Comparison of ENCODE assay signal across 10 cellular contexts in the genomic region with DNA sequence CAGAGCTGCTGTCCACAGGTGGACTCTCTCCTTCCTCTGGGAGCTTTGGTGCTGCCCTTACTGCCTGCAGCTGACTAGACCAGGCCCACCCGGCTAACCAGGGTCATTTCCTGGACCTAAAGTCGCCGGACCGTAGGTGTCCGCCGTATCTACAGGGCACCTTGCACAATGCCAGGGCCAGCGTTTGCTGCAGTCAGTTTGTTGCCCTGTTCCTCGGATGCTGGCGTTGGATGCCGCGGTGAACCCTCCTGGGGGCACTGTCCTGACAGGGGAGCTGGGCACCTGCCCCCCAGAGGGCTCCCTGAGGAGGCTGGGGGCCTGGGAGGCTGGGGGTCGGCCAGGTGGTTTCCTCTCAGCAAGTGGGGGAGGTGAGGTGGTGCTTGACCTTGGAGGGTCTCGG.
A peak's percentile ranks its signal among the peaks of the same experiment; 100 is the strongest.
DNase-seq lines count a peak whose midpoint lies in the region; ATAC-seq and TF ChIP-seq lines count a peak whose summit lies in the region.
"Had no signal": no experiment of that assay in that cellular context is flagged by ENCODE, and none has a peak within 500 bp of the region (broad histone marks: within the 10 kb centered on the region; RNA-seq: fewer than 3 reads in every experiment).

No MANE protein-coding gene starts in this region.

- H3K4me3 ChIP-seq in neuronal stem cell (ENCODE audit: low read length in 2 of 2) (peak overlapping the region in 1 of 2 donors; percentile 3), vagina (no peak overlapping the region), colonic mucosa (no peak overlapping the region)

- no peak for TF ChIP-seq POLR2A in vagina (IDR thresholded peaks at IDR 0.05)

- no peak for ATAC-seq in Right ventricle myocardium superior (ENCODE audit: poor library complexity)
- ATAC-seq in left cardiac atrium, result no peak

- intact Hi-C loops in Right ventricle myocardium superior (cut with DNase I), result no loop called here
- intact Hi-C loops in left cardiac atrium (cut with DNase I), result no loop called here
- intact Hi-C loops in vagina (cut with DNase I), result no loop called here
- intact Hi-C loops in colonic mucosa (cut with DNase I), result no loop called here

- H3K36me3 ChIP-seq in neuronal stem cell (replicated peaks in 1 of 2; ENCODE audit: control insufficient read depth in 2 of 2, insufficient read depth in 2 of 2, low read length in 2 of 2) (no peaks in the 10 kb centered on the region), vagina (no peaks in the 10 kb centered on the region), colonic mucosa (no peaks in the 10 kb centered on the region)

- no peak overlapping the region for H3K4me2 ChIP-seq in neuronal stem cell (ENCODE audit: insufficient read depth, low read length, poor library complexity, severe bottlenecking)

- no peak overlapping the region for H3K9ac ChIP-seq in neuronal stem cell (ENCODE audit: low read depth, low read length, poor library complexity)
- no peak overlapping the region for H3K9ac ChIP-seq in colonic mucosa (ENCODE audit: low read depth in 2 of 2, low read length in 2 of 2)

- no peak overlapping the region for H4K91ac ChIP-seq in neuronal stem cell (ENCODE audit: low read depth, low read length, poor library complexity)

- H3K9me3 ChIP-seq in neuronal stem cell (replicated peaks in 1 of 2; ENCODE audit: control insufficient read depth in 2 of 2, insufficient read depth in 1 of 2, low read depth in 1 of 2, low read length in 2 of 2) (peaks cover 0 to 1% of the 10 kb centered on the region in 2 donors), vagina (no peaks in the 10 kb centered on the region), colonic mucosa (no peaks in the 10 kb centered on the region)

- no peak overlapping the region for H2AFZ ChIP-seq in neuronal stem cell (ENCODE audit: low read length)

- peak overlapping the region; percentile 94 for H2AK5ac ChIP-seq in neuronal stem cell (ENCODE audit: low read depth, low read length)

- H3K4me1 ChIP-seq in neuronal stem cell (ENCODE audit: control insufficient read depth in 2 of 2, insufficient read depth in 1 of 2, low read depth in 1 of 2, low read length in 2 of 2) (no peaks in the 10 kb centered on the region), vagina (no peaks in the 10 kb centered on the region), colonic mucosa (no peaks in the 10 kb centered on the region)

- peak overlapping the region; percentile 23 for H4K8ac ChIP-seq in neuronal stem cell (ENCODE audit: low read depth, low read length)

- no peaks in the 10 kb centered on the region for H3K36me3 Mint-ChIP-seq in endothelial cell (ENCODE audit: low read depth, unreplicated experiment)
- H3K36me3 Mint-ChIP-seq: CD4-positive, CD25-positive, alpha-beta regulatory T cell; IgD-negative memory B cell had no signal

- peaks cover 3% of the 10 kb centered on the region for H3K27me3 Mint-ChIP-seq in endothelial cell (ENCODE audit: unreplicated experiment)

- H2BK120ac ChIP-seq in neuronal stem cell (ENCODE audit: low read depth, low read length), result no peak overlapping the region

- peak overlapping the region; percentile 76 for H3K4ac ChIP-seq in neuronal stem cell (ENCODE audit: low read length)

- H3K18ac ChIP-seq in neuronal stem cell (ENCODE audit: low read length), result peak overlapping the region; percentile 85

- peak overlapping the region; percentile 2 for H3K23ac ChIP-seq in neuronal stem cell (ENCODE audit: low read depth, low read length, poor library complexity)

- H3K27ac ChIP-seq in neuronal stem cell (replicated peaks; ENCODE audit: low read length) (no peak overlapping the region), vagina (no peak overlapping the region), colonic mucosa (no peak overlapping the region)
- H3K27ac ChIP-seq: 22Rv1 had no signal

- H3K4me1 Mint-ChIP-seq in endothelial cell (ENCODE audit: unreplicated experiment), result no peaks in the 10 kb centered on the region
- H3K4me1 Mint-ChIP-seq: CD4-positive, CD25-positive, alpha-beta regulatory T cell; IgD-negative memory B cell had no signal

- no peaks in the 10 kb centered on the region for H3K9me3 Mint-ChIP-seq in endothelial cell (ENCODE audit: unreplicated experiment)
- H3K9me3 Mint-ChIP-seq: CD4-positive, CD25-positive, alpha-beta regulatory T cell had no signal

- DNase-seq in Right ventricle myocardium superior, result peak; percentile 16
- no peak for DNase-seq in left cardiac atrium
- no peak for DNase-seq in endothelial cell (ENCODE audit: low spot score)
- DNase-seq in neuronal stem cell (ENCODE audit: low spot score), result no peak
- DNase-seq in epidermal melanocyte (ENCODE audit: insufficient read length, low spot score), result no peak
- no peak for DNase-seq in vagina (ENCODE audit: extremely low spot score in 2 of 2)
- no peak for DNase-seq in colonic mucosa
- DNase-seq: CD4-positive, CD25-positive, alpha-beta regulatory T cell had no signal

- peak overlapping the region; percentile 71 for H2BK5ac ChIP-seq in neuronal stem cell (ENCODE audit: low read length)

- peak overlapping the region; percentile 94 for H2BK15ac ChIP-seq in neuronal stem cell (ENCODE audit: low read length)

- WGBS in neuronal stem cell (ENCODE audit: extremely low coverage in 2 of 2, insufficient read length in 2 of 2, insufficient replicate concordance in 1 of 2), 2 donors, result no CpG with 5 or more reads among the region's 13 CpGs

- H3K27ac Mint-ChIP-seq in endothelial cell (ENCODE audit: unreplicated experiment), result no peak overlapping the region
- H3K27ac Mint-ChIP-seq: CD4-positive, CD25-positive, alpha-beta regulatory T cell; IgD-negative memory B cell had no signal

- H3K4me3 Mint-ChIP-seq in endothelial cell (ENCODE audit: unreplicated experiment), result peak overlapping the region; percentile 67
- H3K4me3 Mint-ChIP-seq: CD4-positive, CD25-positive, alpha-beta regulatory T cell; IgD-negative memory B cell had no signal

- H3K27me3 ChIP-seq in neuronal stem cell (ENCODE audit: control insufficient read depth in 3 of 3, insufficient read depth in 3 of 3, low read depth in 1 of 3, low read length in 3 of 3), result peaks cover 0 to 29% (median 0%) of the 10 kb centered on the region in 3 experiments
- H3K27me3 ChIP-seq in vagina, result no peaks in the 10 kb centered on the region
- H3K27me3 ChIP-seq in colonic mucosa, result no peaks in the 10 kb centered on the region

- no peak for TF ChIP-seq CTCF in endothelial cell (IDR thresholded peaks at IDR 0.05; ENCODE audit: unreplicated experiment)
- no peak for TF ChIP-seq CTCF in vagina (IDR thresholded peaks at IDR 0.05)
- TF ChIP-seq CTCF in colonic mucosa (IDR thresholded peaks at IDR 0.05), result no peak

- H3K79me1 ChIP-seq in neuronal stem cell (ENCODE audit: low read depth, low read length), result no peaks in the 10 kb centered on the region

- no peak overlapping the region for H2BK12ac ChIP-seq in neuronal stem cell (ENCODE audit: low read length)

- no peak overlapping the region for H3K14ac ChIP-seq in neuronal stem cell (ENCODE audit: low read length)
